Comparison of ENCODE assay signal across 33 cellular contexts in genomic region chr2:190266314-190266713, GRCh38.
"Had no signal": no experiment of that assay in that cellular context is flagged by ENCODE, and none has a peak within 500 bp of the region (broad histone marks: within the 10 kb centered on the region; RNA-seq: fewer than 3 reads in every experiment).

No MANE protein-coding gene starts in this region.

- FAIRE-seq: astrocyte, colon, TTC549 had no signal

- H3K9me3 ChIP-seq: adrenal gland, body of pancreas, breast epithelium had no signal

- H3K27ac ChIP-seq: body of pancreas, breast epithelium, VCaP had no signal

- H3K4me3 ChIP-seq: adrenal gland, body of pancreas, breast epithelium had no signal

- H3K4me1 ChIP-seq: body of pancreas, breast epithelium had no signal

- ATAC-seq: activated CD8-positive, alpha-beta T cell treated with anti-CD3 and anti-CD28 coated beads for 36 hours; activated naive CD4-positive, alpha-beta T cell treated with anti-CD3 and anti-CD28 coated beads, Interleukin-2, amount 50 U/mL, for 72 hours; activated T-cell treated with anti-CD3 and anti-CD28 coated beads, Interleukin-2, amount 50 U/mL, for 4 hours; activated T-cell treated with anti-CD3 and anti-CD28 coated beads, Interleukin-2, amount 50 U/mL, for 72 hours; body of pancreas had no signal

- H3K27me3 ChIP-seq: adrenal gland, body of pancreas, brain microvascular endothelial cell, breast epithelium had no signal

- DNase-seq: activated B cell treated with CpG ODN at 0.5 μM for 24 hours; activated CD4-positive, alpha-beta memory T cell treated with anti-CD3 and anti-CD28 coated beads for 36 hours; activated CD4-positive, alpha-beta T cell treated with anti-CD3 and anti-CD28 coated beads for 4 hours; activated CD4-positive, alpha-beta T cell treated with anti-CD3 and anti-CD28 coated beads, Interleukin-2, amount 10 ng/mL, durations not matched to agents 24 days and 14 days; activated CD4-positive, alpha-beta T cell treated with anti-CD3 and anti-CD28 coated beads, Interleukin-2, amount 50 U/mL, for 1 hour; activated CD4-positive, alpha-beta T cell treated with anti-CD3 and anti-CD28 coated beads, Interleukin-2, amount 50 U/mL, for 4 hours; activated CD4-positive, CD25-positive, alpha-beta regulatory T cell treated with anti-CD3 and anti-CD28 coated beads, Interleukin-2, amount 50 U/mL, for 72 hours; activated CD8-positive, alpha-beta memory T cell treated with anti-CD3 and anti-CD28 coated beads, Interleukin-2, amount 50 U/mL, for 4 hours; activated CD8-positive, alpha-beta T cell treated with anti-CD3 and anti-CD28 coated beads for 36 hours; activated effector memory CD4-positive, alpha-beta T cell treated with anti-CD3 and anti-CD28 coated beads, Interleukin-2, amount 50 U/mL, for 16 hours; activated gamma-delta T cell treated with Interleukin-2 at 50 U/mL for 16 hours; activated naive CD4-positive, alpha-beta T cell; activated naive CD4-positive, alpha-beta T cell treated with anti-CD3 and anti-CD28 coated beads for 36 hours; activated naive CD4-positive, alpha-beta T cell treated with anti-CD3 and anti-CD28 coated beads, Interleukin-2, amount 50 U/mL, for 16 hours; activated naive CD8-positive, alpha-beta T cell treated with anti-CD3 and anti-CD28 coated beads for 36 hours; activated T-cell treated with anti-CD3 and anti-CD28 coated beads for 4 hours; activated T-cell treated with anti-CD3 and anti-CD28 coated beads, Interleukin-2, amount 50 U/mL, for 1 hour; activated T-cell treated with anti-CD3 and anti-CD28 coated beads, Interleukin-2, amount 50 U/mL, for 4 hours; activated T-cell treated with anti-CD3 and anti-CD28 coated beads, Interleukin-2, amount 50 U/mL, for 72 hours; adrenal gland; amniotic stem cell; aorta; body of pancreas; brain microvascular endothelial cell; central memory CD4-positive, alpha-beta T cell; T-helper 2 cell; T-helper 9 cell had no signal

- H3K36me3 ChIP-seq: adrenal gland, brain microvascular endothelial cell, breast epithelium had no signal
